8 cellular contexts compared by ENCODE assay signal in the genomic region with DNA sequence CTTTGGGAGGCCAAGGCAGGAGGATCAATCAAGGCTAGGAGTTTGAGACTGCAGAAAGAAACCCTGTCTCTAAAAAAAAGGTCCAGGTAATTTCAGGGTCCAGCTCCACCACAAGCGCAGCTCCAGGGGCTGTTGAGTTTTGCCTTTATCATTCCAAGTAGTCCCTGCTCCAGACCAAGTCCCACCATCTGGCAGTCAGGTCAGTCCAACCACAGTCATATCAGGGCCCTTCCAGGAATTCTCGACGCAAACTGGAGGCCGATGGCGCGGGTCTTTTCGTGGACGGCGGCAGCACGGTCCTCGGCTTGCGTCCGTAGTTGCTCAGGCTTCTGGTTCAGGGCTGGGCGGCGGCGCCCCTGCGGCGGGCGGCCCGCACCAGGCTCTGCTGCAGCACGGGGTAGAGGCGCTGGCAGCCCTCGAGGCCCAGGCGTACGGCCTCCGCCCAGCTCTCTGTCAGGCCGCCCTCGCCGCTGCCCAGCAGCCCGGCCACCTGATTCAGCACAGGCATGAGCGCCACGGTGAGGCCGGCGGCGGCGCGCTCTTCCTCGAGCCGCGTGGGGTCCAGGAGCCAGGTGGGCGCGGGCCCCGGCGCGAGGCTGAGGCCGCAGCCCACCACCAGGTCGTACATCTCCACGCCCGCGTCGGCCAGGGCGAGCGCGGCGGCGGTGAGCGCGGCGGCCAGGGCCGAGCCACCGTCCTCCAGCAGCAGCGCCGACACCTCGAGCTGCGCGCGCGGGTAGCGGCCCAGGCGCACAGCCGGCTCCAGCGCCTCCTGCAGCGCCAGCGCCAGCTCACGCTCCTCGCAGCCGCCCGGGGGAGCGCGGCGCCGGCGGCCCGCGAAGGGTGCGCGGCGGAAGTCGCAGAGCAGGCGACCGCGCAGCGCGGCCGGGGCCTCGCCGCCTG. TPM values are rescaled to one million over a fixed set of nuclear protein-coding genes. Genes with fewer than 3 reads are reported as not detected.
A peak's percentile ranks its signal among the peaks of the same experiment; 100 is the strongest.
DNase-seq lines count a peak whose midpoint lies in the region; ATAC-seq and TF ChIP-seq lines count a peak whose summit lies in the region.

No MANE protein-coding gene starts in this region.

- H3K36me3 ChIP-seq in BE2C (peaks cover 46% of the 10 kb centered on the region), SJCRH30 (peaks cover 22% of the 10 kb centered on the region), body of pancreas (replicated peaks in 1 of 2; ENCODE audit: insufficient read depth in 1 of 2, low read depth in 2 of 2) (peaks cover 19 to 24% of the 10 kb centered on the region in 2 donors), spleen (peaks cover 0 to 59% (median 40%) of the 10 kb centered on the region in 6 donors)

- TF ChIP-seq CTCF in BE2C (IDR thresholded peaks at IDR 0.05; ENCODE audit: low read depth, low read length) (no peak), body of pancreas (IDR thresholded peaks at IDR 0.05) (peak in 2 of 7 experiments; percentile 1 to 17), spleen (IDR thresholded peaks at IDR 0.05 in 8 of 11, conservative IDR thresholded peaks at IDR 0.05 in 3 of 11) (no peak)

- DNase-seq in BE2C (peak; percentile 55), SJCRH30 (no peak), body of pancreas (peak; percentile 33 to 62 (median 42)), iPS-NIHi11 (ENCODE audit: low spot score) (peak; percentile 67), spleen (peak; percentile 85), kidney glomerular epithelial cell (lab: John Stamatoyannopoulos, UW) (no peak)

- peak; percentile 49 for ATAC-seq in GM19023 (IDR thresholded peaks at IDR 0.05; ENCODE audit: unreplicated experiment)
- peak; percentile 51 for ATAC-seq in HG03135 (IDR thresholded peaks at IDR 0.05; ENCODE audit: unreplicated experiment)
- peak; percentile 61 for ATAC-seq in body of pancreas

- 1 to 7% methylated on average over 10 to 65 of the region's 97 CpGs for WGBS in body of pancreas, 2 donors
- 1 to 8% (median 1%) methylated on average over 6 to 97 of the region's 97 CpGs for WGBS in spleen, 5 donors

- H3K4me3 ChIP-seq in BE2C (ENCODE audit: low read depth, low read length) = peak overlapping the region; percentile 80
- H3K4me3 ChIP-seq in SJCRH30 = peak overlapping the region; percentile 92
- H3K4me3 ChIP-seq in body of pancreas = peak overlapping the region in 1 of 2 donors; percentile 62
- peak overlapping the region; percentile 50 to 96 (median 81) for H3K4me3 ChIP-seq in spleen

- H3K27me3 ChIP-seq in BE2C (no peaks in the 10 kb centered on the region), SJCRH30 (no peaks in the 10 kb centered on the region), body of pancreas (no peaks in the 10 kb centered on the region), spleen (replicated peaks in 1 of 7) (no peaks in the 10 kb centered on the region)

- H3K4me1 ChIP-seq in BE2C = no peaks in the 10 kb centered on the region; the same call in 1 of the 2 replicates
- H3K4me1 ChIP-seq in SJCRH30 = no peaks in the 10 kb centered on the region
- peaks cover 19% of the 10 kb centered on the region for H3K4me1 ChIP-seq in body of pancreas
- H3K4me1 ChIP-seq in spleen = peaks cover 10 to 58% (median 32%) of the 10 kb centered on the region in 6 donors

- H3K27ac ChIP-seq in SJCRH30 (no peak overlapping the region), body of pancreas (peak overlapping the region; percentile 76 to 93 (median 85)), spleen (peak overlapping the region; percentile 84 to 96 (median 92))

- no peaks in the 10 kb centered on the region for H3K9me3 ChIP-seq in BE2C
- no peaks in the 10 kb centered on the region for H3K9me3 ChIP-seq in SJCRH30 (replicated peaks)
- H3K9me3 ChIP-seq in body of pancreas = no peaks in the 10 kb centered on the region
- H3K9me3 ChIP-seq in spleen = no peaks in the 10 kb centered on the region

- no peak for TF ChIP-seq POLR2A in body of pancreas (IDR thresholded peaks at IDR 0.05)
- no peak for TF ChIP-seq POLR2A in spleen (IDR thresholded peaks at IDR 0.05)

- intact Hi-C loops in body of pancreas (cut with DNase I) = no loop called here
- intact Hi-C loops in spleen (cut with DNase I; ENCODE audit: low total_unique reads) = no loop called here

RNA-seq across cellular contexts. Expression of a gene that starts 0.7 kb away (rescaled TPM):
- polyA plus RNA-seq in BE2C (2012; ENCODE audit: insufficient read depth, insufficient read length, low read depth) = 17.9 TPM
- total RNA-seq in SJCRH30 (2014; rRNA removed; shearing (Covaris generic)) = 19.7 and 22.6 TPM in 2 replicates
- total RNA-seq in body of pancreas = 10 to 100 TPM; 19.2 to 21.8 TPM
- 10 to 100 TPM; 19.2 to 35.1 (median 24.8) TPM for total RNA-seq in spleen
- 10 to 100 TPM; 10.6 to 16.4 (median 11.6) TPM for polyA plus RNA-seq in spleen

RNA-seq across cellular contexts. Expression of a gene that starts 38.3 kb away (rescaled TPM):
- 148 TPM for polyA plus RNA-seq in BE2C (2012; ENCODE audit: insufficient read depth, insufficient read length, low read depth)
- total RNA-seq in SJCRH30 (2014; rRNA removed; shearing (Covaris generic)) = 32.4 and 36.5 TPM in 2 replicates
- total RNA-seq in body of pancreas (10 to 100 TPM; 49.3 to 72.8 TPM), spleen (10 to 100 TPM; 45.3 to 80.9 (median 52.8) TPM)
- polyA plus RNA-seq in spleen = 10 to 100 TPM; 15.4 to 27.1 (median 20.4) TPM

RNA-seq across cellular contexts. Expression of a gene that starts 48.0 kb away (rescaled TPM):
- 58.7 TPM for polyA plus RNA-seq in BE2C (2012; ENCODE audit: insufficient read depth, insufficient read length, low read depth)
- total RNA-seq in SJCRH30 (2014; rRNA removed; shearing (Covaris generic)) = 17.5 and 23.9 TPM in 2 replicates
- 10 to 100 TPM; 31.4 to 37.9 TPM for total RNA-seq in body of pancreas
- 10 to 100 TPM; 22.3 to 35.3 (median 28.6) TPM for total RNA-seq in spleen
- 10 to 100 TPM; 17.5 to 21.1 (median 18.7) TPM for polyA plus RNA-seq in spleen

Comparison
In these comparisons a context has a peak if more than half of its experiments do, and no peak if none do; other contexts are left out.
1. DNase-seq: peak in BE2C (single experiment), body of pancreas (4 of 4), iPS-NIHi11 (single experiment) and spleen (single experiment); none in SJCRH30 (0 of 2) and kidney glomerular epithelial cell (single experiment).
2. Peak in every context shown above with its lines, with median percentiles within 50 percentile points of each other: ATAC-seq.